12 cellular contexts compared by ENCODE assay signal in genomic region chr1:1359668-1360468, GRCh38. TPM values are rescaled to one million over a fixed set of nuclear protein-coding genes. Genes with fewer than 3 reads are reported as not detected.
A peak's percentile ranks its signal among the peaks of the same experiment; 100 is the strongest.
DNase-seq lines count a peak whose midpoint lies in the region; ATAC-seq and TF ChIP-seq lines count a peak whose summit lies in the region.
"Had no signal": no experiment of that assay in that cellular context is flagged by ENCODE, and none has a peak within 500 bp of the region (broad histone marks: within the 10 kb centered on the region; RNA-seq: fewer than 3 reads in every experiment).

No MANE protein-coding gene starts in this region.

- DNase-seq in DMS53 (lab: John Stamatoyannopoulos, UW) (peak; percentile 37), DMS53 treated with DMSO at 0.1 percent for 48 hours (lab: John Stamatoyannopoulos, UW; ENCODE audit: unreplicated experiment) (no peak), colonic mucosa (peak; percentile 24), type B pancreatic cell (ENCODE audit: extremely low spot score, unreplicated experiment) (no peak), middle frontal gyrus (ENCODE audit: extremely low spot score, low spot score) (no peak), SKM-1 treated with dmso at 0.1 percent for 144 hours (lab: John Stamatoyannopoulos, UW; ENCODE audit: unreplicated experiment) (no peak)
- DNase-seq: activated CD4-positive, alpha-beta T cell treated with anti-CD3 and anti-CD28 coated beads for 4 hours; NCI-H2171 treated with DMSO at 0.1 percent for 48 hours had no signal

- WGBS in mesodermal cell (ENCODE audit: insufficient coverage in 2 of 2), 2 experiments, result 79 to 80% methylated on average over 16 to 26 of the region's 28 CpGs

- peak overlapping the region; percentile 80 for H3K27ac Mint-ChIP-seq in type B pancreatic cell

- H3K27ac ChIP-seq in colonic mucosa (peak overlapping the region; percentile 75), mesodermal cell (ENCODE audit: low read depth, low read length, severe bottlenecking) (peak overlapping the region; percentile 97)
- H3K27ac ChIP-seq: 22Rv1, parathyroid adenoma had no signal

- no peak for TF ChIP-seq CTCF in colonic mucosa (IDR thresholded peaks at IDR 0.05)
- TF ChIP-seq CTCF in type B pancreatic cell (conservative IDR thresholded peaks at IDR 0.05), result no peak

- no peak for ATAC-seq in GM21576 (IDR thresholded peaks at IDR 0.05; ENCODE audit: unreplicated experiment)

- intact Hi-C loops in colonic mucosa (cut with DNase I), result no loop called here

- H3K27me3 ChIP-seq in colonic mucosa, result peaks cover 11% of the 10 kb centered on the region

- H3K4me3 Mint-ChIP-seq in type B pancreatic cell, result peak overlapping the region; percentile 80

- no peaks in the 10 kb centered on the region for H3K4me1 ChIP-seq in colonic mucosa
- peaks cover 39% of the 10 kb centered on the region for H3K4me1 ChIP-seq in mesodermal cell (ENCODE audit: control insufficient read depth, insufficient read depth, low read length, poor library complexity, severe bottlenecking)
- H3K4me1 ChIP-seq: parathyroid adenoma had no signal

- H3K4me3 ChIP-seq in colonic mucosa, result no peak overlapping the region
- no peak overlapping the region for H3K4me3 ChIP-seq in mesodermal cell (ENCODE audit: extremely low read depth, insufficient read depth, low read length, poor library complexity, severe bottlenecking)

- H3K27me3 Mint-ChIP-seq in type B pancreatic cell, result no peaks in the 10 kb centered on the region

- H3K9ac ChIP-seq in colonic mucosa (ENCODE audit: low read depth in 2 of 2, low read length in 2 of 2), result peak overlapping the region; percentile 33 to 61
- H3K9ac ChIP-seq: parathyroid adenoma had no signal

- H3K9me3 Mint-ChIP-seq in type B pancreatic cell, result no peaks in the 10 kb centered on the region

- peaks cover 20% of the 10 kb centered on the region for H3K4me1 Mint-ChIP-seq in type B pancreatic cell (ENCODE audit: unreplicated experiment)

- H3K9me3 ChIP-seq in colonic mucosa (no peaks in the 10 kb centered on the region), mesodermal cell (ENCODE audit: control insufficient read depth, low read length) (no peaks in the 10 kb centered on the region)

- no peaks in the 10 kb centered on the region for H3K36me3 Mint-ChIP-seq in type B pancreatic cell

- no peaks in the 10 kb centered on the region for H3K36me3 ChIP-seq in colonic mucosa
- no peaks in the 10 kb centered on the region for H3K36me3 ChIP-seq in mesodermal cell (ENCODE audit: control insufficient read depth, insufficient read depth, low read length)

RNA-seq across cellular contexts. Expression of gene MXRA8, which starts 1.5 kb away (rescaled TPM):
- total RNA-seq in colonic mucosa (10 to 100 TPM in 1 of 2 donors, 1 to 10 TPM in 1; 5.9 to 14.0 TPM), type B pancreatic cell (ENCODE audit: low replicate concordance) (17.6 and 78.1 TPM in 2 replicates)
- 234 TPM for polyA plus RNA-seq in mesodermal cell (2013, experiment 1 of 2)
- polyA plus RNA-seq in mesodermal cell (2013, experiment 2 of 2), result 205 TPM

RNA-seq across cellular contexts. Expression of gene DVL1, which starts 10.7 kb away (rescaled TPM):
- total RNA-seq in colonic mucosa (10 to 100 TPM; 49.9 to 71.3 TPM), type B pancreatic cell (ENCODE audit: low replicate concordance) (62.8 and 63.5 TPM in 2 replicates)
- 41.8 TPM for polyA plus RNA-seq in mesodermal cell (2013, experiment 1 of 2)
- polyA plus RNA-seq in mesodermal cell (2013, experiment 2 of 2), result 32.0 TPM

RNA-seq across cellular contexts. Expression of gene AURKAIP1, which starts 15.1 kb away (rescaled TPM):
- total RNA-seq in colonic mucosa (100 to 1,000 TPM; 179 to 332 TPM), type B pancreatic cell (ENCODE audit: low replicate concordance) (122 and 143 TPM in 2 replicates)
- 103 TPM for polyA plus RNA-seq in mesodermal cell (2013, experiment 1 of 2)
- polyA plus RNA-seq in mesodermal cell (2013, experiment 2 of 2), result 83.9 TPM

RNA-seq across cellular contexts. Expression of gene TAS1R3, which starts 28.8 kb away (rescaled TPM):
- total RNA-seq in colonic mucosa, result under 1 TPM; 0.24 to 0.57 TPM
- 0.11 TPM for polyA plus RNA-seq in mesodermal cell (2013, experiment 1 of 2)
- 0.10 TPM for polyA plus RNA-seq in mesodermal cell (2013, experiment 2 of 2)
- total RNA-seq in type B pancreatic cell (ENCODE audit: low replicate concordance), result 0.83 and 0.89 TPM in 2 replicates

RNA-seq across cellular contexts. Expression of gene CPTP, which starts 35.3 kb away (rescaled TPM):
- total RNA-seq in colonic mucosa (10 to 100 TPM; 45.4 to 60.2 TPM), type B pancreatic cell (ENCODE audit: low replicate concordance) (24.2 and 28.5 TPM in 2 replicates)
- polyA plus RNA-seq in mesodermal cell (2013, experiment 1 of 2), result 15.0 TPM
- polyA plus RNA-seq in mesodermal cell (2013, experiment 2 of 2), result 11.1 TPM

Comparison
In these comparisons a context has a peak if more than half of its experiments do, and no peak if none do; other contexts are left out.
1. DNase-seq: peak in DMS53 (single experiment) and colonic mucosa (single experiment); none in DMS53 treated with DMSO at 0.1 percent for 48 hours (single experiment), type B pancreatic cell (single experiment), middle frontal gyrus (single experiment) and SKM-1 treated with dmso at 0.1 percent for 144 hours (single experiment).